In genomic region chr6:3484240-3484639, GRCh38 we compare ENCODE assay signal across 19 cellular contexts. TPM values are rescaled to one million over a fixed set of nuclear protein-coding genes. Genes with fewer than 3 reads are reported as not detected.
DNase-seq lines count a peak whose midpoint lies in the region; ATAC-seq, FAIRE-seq and TF ChIP-seq lines count a peak whose summit lies in the region.
"Had no signal": no experiment of that assay in that cellular context is flagged by ENCODE, and none has a peak within 500 bp of the region (broad histone marks: within the 10 kb centered on the region; RNA-seq: fewer than 3 reads in every experiment).

No MANE protein-coding gene starts in this region.

- intact Hi-C loops in heart left ventricle (cut with DNase I), result no loop called here

- H3K9me3 ChIP-seq in MG63, result peaks cover 4% of the 10 kb centered on the region; the same call in 1 of the 2 replicates
- H3K9me3 ChIP-seq in heart left ventricle, result peaks cover 0 to 9% (median 2%) of the 10 kb centered on the region in 12 donors
- H3K9me3 ChIP-seq: upper lobe of right lung had no signal

- 87 to 94% (median 90%) methylated on average over 8 of the region's 8 CpGs for WGBS in heart left ventricle, 4 donors

- no peak for ATAC-seq in heart left ventricle
- ATAC-seq in GM19324 (IDR thresholded peaks at IDR 0.05; ENCODE audit: low FRiP score, unreplicated experiment), result no peak
- ATAC-seq: CD8-positive, alpha-beta T cell; stimulated activated naive CD8-positive, alpha-beta T cell treated with anti-CD3 and anti-CD28 coated beads, Interleukin-15, Interleukin-2, amounts not matched to agents 100 U/mL and 50 U/mL, for 24 hours; upper lobe of right lung had no signal

- no peak overlapping the region for H3K4me3 ChIP-seq in MG63
- no peak overlapping the region for H3K4me3 ChIP-seq in bronchial epithelial cell (ENCODE audit: low read depth, low read length)
- no peak overlapping the region for H3K4me3 ChIP-seq in heart left ventricle
- H3K4me3 ChIP-seq: PC-9, upper lobe of right lung had no signal

- H3K36me3 ChIP-seq in MG63 (no peaks in the 10 kb centered on the region), bronchial epithelial cell (ENCODE audit: control insufficient read depth, insufficient read depth, low read length) (no peaks in the 10 kb centered on the region), heart left ventricle (no peaks in the 10 kb centered on the region)
- H3K36me3 ChIP-seq: upper lobe of right lung had no signal

- no peak overlapping the region for H3K27ac ChIP-seq in heart left ventricle
- H3K27ac ChIP-seq: PC-9, upper lobe of right lung had no signal

- TF ChIP-seq CTCF in bronchial epithelial cell (IDR thresholded peaks at IDR 0.05; ENCODE audit: insufficient read depth, low read length, severe bottlenecking) (no peak), heart left ventricle (IDR thresholded peaks at IDR 0.05) (no peak)

- H3K4me1 ChIP-seq in heart left ventricle, result no peaks in the 10 kb centered on the region
- H3K4me1 ChIP-seq: upper lobe of right lung had no signal

- FAIRE-seq in bronchial epithelial cell (lab: Jason Lieb, UNC), result no peak

- no peak for TF ChIP-seq POLR2A in heart left ventricle (IDR thresholded peaks at IDR 0.05)

- DNase-seq in AG20443 (ENCODE audit: low spot score) (peak; percentile 37), MG63 (peak; percentile 14), bronchial epithelial cell (ENCODE audit: low read depth) (peak; percentile 62), iris pigment epithelial cell (ENCODE audit: low read depth) (peak; percentile 81), heart left ventricle (no peak), OCI-M2 (lab: John Stamatoyannopoulos, UW; ENCODE audit: unreplicated experiment) (no peak), DMS153 treated with DMSO at 0.1 percent for 48 hours (lab: John Stamatoyannopoulos, UW; ENCODE audit: unreplicated experiment) (no peak)
- DNase-seq: ACHN; activated CD4-positive, alpha-beta memory T cell treated with anti-CD3 and anti-CD28 coated beads for 36 hours; activated naive CD8-positive, alpha-beta T cell treated with anti-CD3 and anti-CD28 coated beads for 36 hours; activated T-cell treated with anti-CD3 and anti-CD28 coated beads, Interleukin-2, amount 50 U/mL, for 48 hours; CD8-positive, alpha-beta T cell; GOT3; NCI-H2029; NCI-H510A treated with DMSO at 0.1 percent for 48 hours; stimulated activated naive CD8-positive, alpha-beta T cell treated with anti-CD3 and anti-CD28 coated beads, Interleukin-15, Interleukin-2, amounts not matched to agents 100 U/mL and 50 U/mL, for 24 hours; upper lobe of right lung had no signal

- no peaks in the 10 kb centered on the region for H3K27me3 ChIP-seq in MG63
- peaks cover 2% of the 10 kb centered on the region for H3K27me3 ChIP-seq in bronchial epithelial cell (ENCODE audit: control insufficient read depth, insufficient read depth, low read length)
- H3K27me3 ChIP-seq in heart left ventricle, result peaks cover 0 to 33% (median 0%) of the 10 kb centered on the region in 9 donors

RNA-seq across cellular contexts. Expression of gene SLC22A23, which starts 27.4 kb away (rescaled TPM):
- total RNA-seq in MG63 (2014; rRNA removed; shearing (Covaris generic); ENCODE audit: low replicate concordance), result 0.12 and 2.8 TPM in 2 replicates
- total RNA-seq in bronchial epithelial cell, result 18.7 and 20.6 TPM in 2 replicates
- total RNA-seq in heart left ventricle, result 10 to 100 TPM in 1 of 9 donors, 1 to 10 TPM in 8; 4.4 to 12.4 (median 5.2) TPM
- 1 to 10 TPM; 2.9 to 3.7 TPM for polyA plus RNA-seq in heart left ventricle

Comparison
In these comparisons a context has a peak if more than half of its experiments do, and no peak if none do; other contexts are left out.
1. DNase-seq: peak in AG20443 (single experiment), MG63 (single experiment), bronchial epithelial cell (single experiment) and iris pigment epithelial cell (single experiment); none in heart left ventricle (0 of 5), OCI-M2 (single experiment) and DMS153 treated with DMSO at 0.1 percent for 48 hours (single experiment).